In the genomic region with DNA sequence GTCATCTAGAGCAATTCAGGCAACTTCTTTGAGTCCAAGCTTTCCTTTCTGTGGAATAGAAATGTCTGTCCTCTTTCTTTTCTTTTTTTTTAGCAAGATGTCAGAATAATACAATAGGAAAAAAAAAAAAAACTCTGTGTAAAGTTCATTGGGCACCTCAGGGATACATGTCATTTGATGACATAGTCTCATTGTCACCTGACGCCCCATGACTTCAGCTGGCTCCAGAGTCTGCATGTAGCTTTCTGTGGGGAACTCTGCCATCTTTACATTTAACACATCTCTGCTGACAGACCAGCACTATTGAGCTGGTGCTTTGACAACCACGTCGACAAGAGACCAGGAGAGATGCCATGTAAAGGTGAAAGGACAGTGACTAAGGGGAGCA, we compare ENCODE assay signal across 17 cellular contexts.
DNase-seq lines count a peak whose midpoint lies in the region; ATAC-seq and TF ChIP-seq lines count a peak whose summit lies in the region.
"Had no signal": no experiment of that assay in that cellular context is flagged by ENCODE, and none has a peak within 500 bp of the region (broad histone marks: within the 10 kb centered on the region; RNA-seq: fewer than 3 reads in every experiment).

No MANE protein-coding gene starts in this region.

- no peak for DNase-seq in stimulated activated naive CD8-positive, alpha-beta T cell treated with anti-CD3 and anti-CD28 coated beads, Interleukin-15, Interleukin-2, amounts not matched to agents 100 U/mL and 50 U/mL, for 24 hours
- no peak for DNase-seq in stimulated activated naive CD8-positive, alpha-beta T cell treated with anti-CD3 and anti-CD28 coated beads, Interleukin-15, amount 100 ng/mL, for 72 hours
- DNase-seq in SK-MEL-5 (ENCODE audit: low read depth, low spot score): peak; percentile 82
- no peak for DNase-seq in left ventricle myocardium inferior
- DNase-seq in vagina (ENCODE audit: extremely low spot score in 2 of 2): no peak
- DNase-seq in right lobe of liver: no peak
- no peak for DNase-seq in WERI-Rb-1
- no peak for DNase-seq in cerebellar cortex (ENCODE audit: low spot score)
- DNase-seq: activated CD4-positive, CD25-positive, alpha-beta regulatory T cell treated with anti-CD3 and anti-CD28 coated beads, Interleukin-2, amount 50 U/mL, for 72 hours; central memory CD4-positive, alpha-beta T cell; NCI-H1092 treated with DMSO at 0.1 percent for 48 hours; NCI-H446; stimulated activated CD4-positive, alpha-beta T cell treated with anti-CD3 and anti-CD28 coated beads, Interleukin-2, amount 100 ng/mL, for 48 hours had no signal

- peak overlapping the region in 1 of 2 donors; percentile 16 for H3K4me3 Mint-ChIP-seq in stimulated activated naive CD8-positive, alpha-beta T cell treated with anti-CD3 and anti-CD28 coated beads, Interleukin-15, amount 100 ng/mL, for 72 hours
- H3K4me3 Mint-ChIP-seq: activated naive CD8-positive, alpha-beta T cell had no signal

- no peak for TF ChIP-seq CTCF in left ventricle myocardium inferior (IDR thresholded peaks at IDR 0.05; ENCODE audit: borderline replicate concordance)
- no peak for TF ChIP-seq CTCF in vagina (IDR thresholded peaks at IDR 0.05)
- TF ChIP-seq CTCF in right lobe of liver (IDR thresholded peaks at IDR 0.05): no peak
- no peak for TF ChIP-seq CTCF in WERI-Rb-1 (IDR thresholded peaks at IDR 0.05; ENCODE audit: low read depth, low read length)

- H3K27ac ChIP-seq in left ventricle myocardium inferior (replicated peaks): peak overlapping the region; percentile 93
- peak overlapping the region; percentile 18 for H3K27ac ChIP-seq in vagina
- H3K27ac ChIP-seq in right lobe of liver: no peak overlapping the region
- no peak overlapping the region for H3K27ac ChIP-seq in WERI-Rb-1
- H3K27ac ChIP-seq: BLaER1 had no signal

- no peak for TF ChIP-seq POLR2A in vagina (IDR thresholded peaks at IDR 0.05)
- TF ChIP-seq POLR2A in right lobe of liver (IDR thresholded peaks at IDR 0.05): no peak

- in situ Hi-C loops in SK-MEL-5 (cut with HindIII; ENCODE audit: low pct_unique_long_range_greater_than_20kb, low sequenced_read_pairs): no loop called here

- no peaks in the 10 kb centered on the region for H3K27me3 Mint-ChIP-seq in stimulated activated naive CD8-positive, alpha-beta T cell treated with anti-CD3 and anti-CD28 coated beads, Interleukin-15, amount 100 ng/mL, for 72 hours
- H3K27me3 Mint-ChIP-seq: activated naive CD8-positive, alpha-beta T cell; naive thymus-derived CD4-positive, alpha-beta T cell had no signal

- 76% methylated on average over 2 of the region's 3 CpGs for WGBS in right lobe of liver (ENCODE audit: insufficient coverage, low coverage, low lambda C conversion rate, missing lambda C conversion rate)

- ATAC-seq in stimulated activated naive CD8-positive, alpha-beta T cell treated with anti-CD3 and anti-CD28 coated beads, Interleukin-15, Interleukin-2, amounts not matched to agents 100 U/mL and 50 U/mL, for 24 hours: peak; percentile 17
- ATAC-seq in stimulated activated naive CD8-positive, alpha-beta T cell treated with anti-CD3 and anti-CD28 coated beads, Interleukin-15, amount 100 ng/mL, for 72 hours: no peak
- ATAC-seq in right lobe of liver: no peak
- ATAC-seq: HepG2; naive thymus-derived CD4-positive, alpha-beta T cell had no signal

- intact Hi-C loops in left ventricle myocardium inferior (cut with micrococcal nuclease): loop anchor here (10.0 kb wide), 1 partner anchor 173 kb away; a partner anchor contains a TSS
- intact Hi-C loops in vagina (cut with DNase I): loop anchor here (10.0 kb wide), 1 partner anchor 173 kb away; a partner anchor contains a TSS
- intact Hi-C loops in right lobe of liver (cut with DNase I): no loop called here

- H3K9me3 Mint-ChIP-seq in stimulated activated naive CD8-positive, alpha-beta T cell treated with anti-CD3 and anti-CD28 coated beads, Interleukin-15, amount 100 ng/mL, for 72 hours: peaks cover 5 to 7% of the 10 kb centered on the region in 2 donors

- H3K36me3 ChIP-seq in left ventricle myocardium inferior (no peaks in the 10 kb centered on the region), vagina (no peaks in the 10 kb centered on the region), right lobe of liver (no peaks in the 10 kb centered on the region), WERI-Rb-1 (no peaks in the 10 kb centered on the region)
- H3K36me3 ChIP-seq: BLaER1 had no signal

- H3K27me3 ChIP-seq in left ventricle myocardium inferior (ENCODE audit: low read depth): no peaks in the 10 kb centered on the region
- no peaks in the 10 kb centered on the region for H3K27me3 ChIP-seq in vagina
- no peaks in the 10 kb centered on the region for H3K27me3 ChIP-seq in right lobe of liver
- H3K27me3 ChIP-seq in WERI-Rb-1 (ENCODE audit: insufficient read depth, low read depth, severe bottlenecking): no peaks in the 10 kb centered on the region
- H3K27me3 ChIP-seq: BLaER1 had no signal

- H3K27ac Mint-ChIP-seq in stimulated activated naive CD8-positive, alpha-beta T cell treated with anti-CD3 and anti-CD28 coated beads, Interleukin-15, amount 100 ng/mL, for 72 hours: no peak overlapping the region

- H3K4me3 ChIP-seq in left ventricle myocardium inferior (no peak overlapping the region), vagina (no peak overlapping the region), right lobe of liver (no peak overlapping the region), WERI-Rb-1 (ENCODE audit: low read depth, low read length) (no peak overlapping the region)
- H3K4me3 ChIP-seq: BLaER1 had no signal

- H3K4me1 Mint-ChIP-seq in stimulated activated naive CD8-positive, alpha-beta T cell treated with anti-CD3 and anti-CD28 coated beads, Interleukin-15, amount 100 ng/mL, for 72 hours: peaks cover 40% of the 10 kb centered on the region

- no peaks in the 10 kb centered on the region for H3K9me3 ChIP-seq in left ventricle myocardium inferior (replicated peaks)
- H3K9me3 ChIP-seq in vagina: no peaks in the 10 kb centered on the region
- no peaks in the 10 kb centered on the region for H3K9me3 ChIP-seq in right lobe of liver
- H3K9me3 ChIP-seq in WERI-Rb-1 (ENCODE audit: severe bottlenecking): no peaks in the 10 kb centered on the region
- H3K9me3 ChIP-seq: BLaER1 had no signal

- H3K4me1 ChIP-seq in left ventricle myocardium inferior (peaks cover 66% of the 10 kb centered on the region), vagina (peaks cover 24% of the 10 kb centered on the region), right lobe of liver (no peaks in the 10 kb centered on the region)
- H3K4me1 ChIP-seq: BLaER1 had no signal

Comparison
In these comparisons a context has a peak if more than half of its experiments do, and no peak if none do; other contexts are left out.
1. H3K27ac ChIP-seq: peak in left ventricle myocardium inferior (single experiment) and vagina (single experiment); none in right lobe of liver (0 of 3) and WERI-Rb-1 (single experiment).
2. intact Hi-C loops: an anchor here in left ventricle myocardium inferior (10.0 kb wide) and vagina (10.0 kb wide); none called in right lobe of liver.